1 cellular context compared by ENCODE assay signal in genomic region chr19:2476451-2477140, GRCh38.
TF ChIP-seq lines count a peak whose summit lies in the region.

No MANE protein-coding gene starts in this region.

TF ChIP-seq in GM12878, 131 proteins besides CTCF, POLR2A, EP300 and RAD21 (continued from another document):
- TF ChIP-seq NKRF (conservative IDR thresholded peaks at IDR 0.05), result 0 out of 2 replicates have a peak, but pooled peaks have one; percentile 42
- no peak for TF ChIP-seq E4F1 (IDR thresholded peaks at IDR 0.05; ENCODE audit: borderline replicate concordance, partially characterized antibody)
- 0 out of 2 replicates have a peak, but pooled peaks have one; percentile 27 for TF ChIP-seq CREB1 (IDR thresholded peaks at IDR 0.05; ENCODE audit: low read depth)
- peak; percentile 61; the same call in 1 of the 2 replicates for TF ChIP-seq SIN3A (IDR thresholded peaks at IDR 0.05; ENCODE audit: low read depth, low read length)
- no peak for TF ChIP-seq RFX5 (IDR thresholded peaks at IDR 0.05; ENCODE audit: low read depth, low read length)
- no peak for TF ChIP-seq SREBF2 (IDR thresholded peaks at IDR 0.05; ENCODE audit: low read length)
- TF ChIP-seq MEF2A (IDR thresholded peaks at IDR 0.05; ENCODE audit: insufficient read depth, low read depth, low read length), result no peak
- TF ChIP-seq POLR2AphosphoS5 (IDR thresholded peaks at IDR 0.05; ENCODE audit: low read length), result peak; percentile 78
- TF ChIP-seq NFIC (IDR thresholded peaks at IDR 0.05; ENCODE audit: low read depth, low read length), result 0 out of 2 replicates have a peak, but pooled peaks have one; percentile 11
- TF ChIP-seq HDAC6 (IDR thresholded peaks at IDR 0.05; ENCODE audit: unreplicated experiment), result no peak
- TF ChIP-seq SRF (IDR thresholded peaks at IDR 0.05; ENCODE audit: low read depth in 2 of 2, low read length in 2 of 2), result no peak
- no peak for TF ChIP-seq STAT1 (conservative IDR thresholded peaks at IDR 0.05)
- no peak for TF ChIP-seq YBX1 (IDR thresholded peaks at IDR 0.05)
- peak; percentile 9; the same call in 1 of the 2 replicates for TF ChIP-seq CHD1 (IDR thresholded peaks at IDR 0.05; ENCODE audit: low read depth, low read length)
- TF ChIP-seq LARP7 (IDR thresholded peaks at IDR 0.05), result peak; percentile 95
- TF ChIP-seq PKNOX1 (IDR thresholded peaks at IDR 0.05), result no peak
- TF ChIP-seq REST (IDR thresholded peaks at IDR 0.05; ENCODE audit: low read depth, low read length), result 0 out of 2 replicates have a peak, but pooled peaks have one; percentile 6
- no peak for TF ChIP-seq RUNX3 (IDR thresholded peaks at IDR 0.05; ENCODE audit: low read length)
- 0 out of 2 replicates have a peak, but pooled peaks have one; percentile 36 for TF ChIP-seq HDGF (IDR thresholded peaks at IDR 0.05)
- peak in 1 of 2 experiments; percentile 4; a peak in 1 of 4 replicates for TF ChIP-seq BHLHE40 (IDR thresholded peaks at IDR 0.05; ENCODE audit: borderline replicate concordance in 1 of 2, low read depth in 2 of 2, low read length in 1 of 2)
